In genomic region chr18:79748321-79749157, GRCh38 we compare ENCODE assay signal across 19 cellular contexts. TPM values are rescaled to one million over a fixed set of nuclear protein-coding genes. Genes with fewer than 3 reads are reported as not detected.
DNase-seq lines count a peak whose midpoint lies in the region; TF ChIP-seq lines count a peak whose summit lies in the region.
"Had no signal": no experiment of that assay in that cellular context is flagged by ENCODE, and none has a peak within 500 bp of the region (broad histone marks: within the 10 kb centered on the region; RNA-seq: fewer than 3 reads in every experiment).

No MANE protein-coding gene starts in this region.

- H3K36me3 Mint-ChIP-seq in glutamatergic neuron (ENCODE audit: unreplicated experiment) = peaks cover 8% of the 10 kb centered on the region

- peak overlapping the region in 2 of 8 donors; percentile 23 to 36 for H3K27ac ChIP-seq in spleen
- H3K27ac ChIP-seq: 22Rv1, HL-60 had no signal

- H3K9me3 ChIP-seq in spleen = peaks cover 0 to 5% (median 0%) of the 10 kb centered on the region in 8 donors

- peaks cover 5% of the 10 kb centered on the region for H3K27me3 Mint-ChIP-seq in glutamatergic neuron (ENCODE audit: unreplicated experiment)

- H3K4me1 Mint-ChIP-seq in glutamatergic neuron (ENCODE audit: low read depth, unreplicated experiment) = peaks cover 3% of the 10 kb centered on the region

- DNase-seq in DMS79 (lab: John Stamatoyannopoulos, UW) = peak; percentile 13
- no peak for DNase-seq in DMS79 treated with DMSO at 0.1 percent for 48 hours (lab: John Stamatoyannopoulos, UW)
- peak; percentile 27 for DNase-seq in NCI-H69 (lab: John Stamatoyannopoulos, UW)
- DNase-seq in glutamatergic neuron = peak; percentile 8
- DNase-seq in spleen = peak; percentile 62
- DNase-seq in epidermal melanocyte (ENCODE audit: insufficient read length, low spot score) = no peak
- DNase-seq in NCI-H1694 treated with DMSO at 0.1 percent for 48 hours (lab: John Stamatoyannopoulos, UW) = no peak
- DNase-seq in NCI-H2029 treated with DMSO at 0.1 percent for 48 hours (lab: John Stamatoyannopoulos, UW) = no peak
- DNase-seq: CD8-positive, alpha-beta T cell; GDM1; GOT3; NCI-H1105 treated with DMSO at 0.1 percent for 48 hours; NCI-H2029; NCI-H2227 treated with DMSO at 0.1 percent for 48 hours; NCI-H526 had no signal

- no peak overlapping the region for H3K27ac Mint-ChIP-seq in glutamatergic neuron (ENCODE audit: unreplicated experiment)
- H3K27ac Mint-ChIP-seq: CD8-positive, alpha-beta T cell had no signal

- H3K36me3 ChIP-seq in spleen = peaks cover 0 to 73% (median 39%) of the 10 kb centered on the region in 6 donors

- intact Hi-C loops in spleen (cut with DNase I; ENCODE audit: low total_unique reads) = no loop called here

- H3K9me3 Mint-ChIP-seq in glutamatergic neuron (ENCODE audit: unreplicated experiment) = peaks cover 11% of the 10 kb centered on the region

- H3K27me3 ChIP-seq in spleen (replicated peaks in 1 of 7) = no peaks in the 10 kb centered on the region

- no peak overlapping the region for H3K4me3 Mint-ChIP-seq in glutamatergic neuron (ENCODE audit: unreplicated experiment)
- H3K4me3 Mint-ChIP-seq: CD8-positive, alpha-beta T cell had no signal

- 92 to 95% (median 93%) methylated on average over 30 to 36 of the region's 36 CpGs for WGBS in spleen, 5 donors

- H3K4me3 ChIP-seq in spleen = no peak overlapping the region

- TF ChIP-seq CTCF in glutamatergic neuron (IDR thresholded peaks at IDR 0.05; ENCODE audit: partially characterized antibody, unreplicated experiment) (no peak), spleen (IDR thresholded peaks at IDR 0.05 in 8 of 11, conservative IDR thresholded peaks at IDR 0.05 in 3 of 11) (no peak)

- TF ChIP-seq POLR2A in spleen (IDR thresholded peaks at IDR 0.05) = no peak

- H3K4me1 ChIP-seq in spleen = peaks cover 0 to 7% (median 3%) of the 10 kb centered on the region in 6 donors

RNA-seq across cellular contexts. Expression of gene KCNG2, which starts 49.2 kb away (rescaled TPM):
- total RNA-seq in glutamatergic neuron (ENCODE audit: unreplicated experiment) (1.6 TPM), spleen (1 to 10 TPM in 3 of 7 donors, under 1 TPM in 3, not detected in 1; 0.17 to 3.2 (median 1.1) TPM)
- under 1 TPM; 0.15 to 0.38 (median 0.22) TPM for polyA plus RNA-seq in spleen
- total RNA-seq: CD8-positive, alpha-beta T cell; SK-MEL-5 had no signal
- polyA plus RNA-seq: BJ had no signal

Comparison
In these comparisons a context has a peak if more than half of its experiments do, and no peak if none do; other contexts are left out.
1. DNase-seq: peak in DMS79 (single experiment), NCI-H69 (single experiment), glutamatergic neuron (single experiment) and spleen (single experiment); none in DMS79 treated with DMSO at 0.1 percent for 48 hours (single experiment), epidermal melanocyte (single experiment), NCI-H1694 treated with DMSO at 0.1 percent for 48 hours (single experiment) and NCI-H2029 treated with DMSO at 0.1 percent for 48 hours (single experiment).